20 cellular contexts compared by ENCODE assay signal in genomic region chr5:177947912-177948311, GRCh38. TPM values are rescaled to one million over a fixed set of nuclear protein-coding genes. Genes with fewer than 3 reads are reported as not detected.
DNase-seq lines count a peak whose midpoint lies in the region; ATAC-seq, FAIRE-seq and TF ChIP-seq lines count a peak whose summit lies in the region.
"Not testable (repeated sequence)": the region's sequence is repeated elsewhere in the genome, so short reads cannot be mapped to it uniquely, and the experiment has no call there.
"Had no signal": no experiment of that assay in that cellular context is flagged by ENCODE, and none has a peak within 500 bp of the region (broad histone marks: within the 10 kb centered on the region; RNA-seq: fewer than 3 reads in every experiment).

No MANE protein-coding gene starts in this region.

- intact Hi-C loops in dorsolateral prefrontal cortex (cut with DNase I); Right ventricle myocardium inferior (cut with DNase I): not testable (repeated sequence)

- H3K27ac Mint-ChIP-seq in neural progenitor cell, result not testable (repeated sequence)

- not testable (repeated sequence) for H3K36me3 ChIP-seq in neural progenitor cell

- peak; percentile 45 for ATAC-seq in Right ventricle myocardium inferior

- not testable (repeated sequence) for H3K79me2 ChIP-seq in neural progenitor cell (ENCODE audit: low read depth)

- H3K9me3 ChIP-seq in neural progenitor cell (ENCODE audit: low read depth), result not testable (repeated sequence)

- not testable (repeated sequence) for H3F3A ChIP-seq in neural progenitor cell (ENCODE audit: low read depth)

- not testable (repeated sequence) for H3K4me3 ChIP-seq in dorsolateral prefrontal cortex, neural progenitor cell

- FAIRE-seq in GM12891 (lab: Jason Lieb, UNC), result peak; percentile 20

- not testable (repeated sequence) for H3K36me3 Mint-ChIP-seq in neural progenitor cell

- H3K27ac ChIP-seq in VCaP (peak overlapping the region; percentile 79), dorsolateral prefrontal cortex (peak overlapping the region in 1 of 59 donors; percentile 71)
- H3K27ac ChIP-seq in neural progenitor cell, result not testable (repeated sequence)

- H3K27me3 ChIP-seq in dorsolateral prefrontal cortex, neural progenitor cell: not testable (repeated sequence)

- not testable (repeated sequence) for H3K4me1 ChIP-seq in neural progenitor cell

- DNase-seq in COLO668 (lab: John Stamatoyannopoulos, UW; ENCODE audit: unreplicated experiment) (peak; percentile 22), NCI-H1092 treated with DMSO at 0.1 percent for 48 hours (lab: John Stamatoyannopoulos, UW) (peak; percentile 69), NCI-H345 (lab: John Stamatoyannopoulos, UW) (peak; percentile 89), dorsolateral prefrontal cortex (peak in 6 of 10 donors; percentile 19 to 79 (median 54))
- not testable (repeated sequence) for DNase-seq in GM12891 (ENCODE audit: insufficient read length, low spot score); Right ventricle myocardium inferior (ENCODE audit: missing footprints); neural progenitor cell (ENCODE audit: low spot score)

- not testable (repeated sequence) for H3K4me2 ChIP-seq in neural progenitor cell

- peak overlapping the region; percentile 8 for H3K4me3 Mint-ChIP-seq in neural progenitor cell

- H2AFZ ChIP-seq in neural progenitor cell (replicated peaks), result not testable (repeated sequence)

- peak; percentile 58 for TF ChIP-seq CTCF in VCaP (conservative IDR thresholded peaks at IDR 0.05)
- not testable (repeated sequence) for TF ChIP-seq CTCF in dorsolateral prefrontal cortex (IDR thresholded peaks at IDR 0.05 in 54 of 56, conservative IDR thresholded peaks at IDR 0.05 in 2 of 56; ENCODE audit: low read depth in 1 of 56, partially characterized antibody in 56 of 56); neural progenitor cell (IDR thresholded peaks at IDR 0.05)

- not testable (repeated sequence) for H3K9me3 Mint-ChIP-seq in neural progenitor cell

- not testable (repeated sequence) for H3K9ac ChIP-seq in neural progenitor cell

- TF ChIP-seq POLR2A in GM12891 (IDR thresholded peaks at IDR 0.05; ENCODE audit: low read depth, low read length), result not testable (repeated sequence)

- not testable (repeated sequence) for H4K20me1 ChIP-seq in neural progenitor cell (ENCODE audit: low read depth)

- H3K4me1 Mint-ChIP-seq in neural progenitor cell, result peaks cover 12% of the 10 kb centered on the region

- H3K27me3 Mint-ChIP-seq in neural progenitor cell (ENCODE audit: insufficient read depth, low read depth), result not testable (repeated sequence)

RNA-seq across cellular contexts. Expression of gene PROP1, which starts 48.1 kb away (rescaled TPM):
- not detected for polyA plus RNA-seq in GM12891 (2012; ENCODE audit: low read depth, missing spikeins)
- total RNA-seq in dorsolateral prefrontal cortex (1 to 10 TPM in 1 of 120 experiments, under 1 TPM in 7, not detected in 112; 0.39 to 1.6 (median 0.60) TPM), Right ventricle myocardium inferior (not detected), neural progenitor cell (ENCODE audit: low replicate concordance) (not detected in 2 replicates)
- total RNA-seq: activated CD4-positive, alpha-beta T cell treated with anti-CD3 and anti-CD28 coated beads for 36 hours; activated naive CD8-positive, alpha-beta T cell treated with anti-CD3 and anti-CD28 coated beads, Interleukin-2, amount 10 ng/mL, durations not matched to agents 7 days and 5 days; astrocyte; CD4-positive, CD25-positive, alpha-beta regulatory T cell; colonic mucosa; esophagus muscularis mucosa; GM12878; GM23338; myocyte; psoas muscle; RPMI7951; tibial nerve had no signal
- polyA plus RNA-seq: CD4-positive, CD25-positive, alpha-beta regulatory T cell; GM12878; GM23338; psoas muscle had no signal
